In the genomic region with DNA sequence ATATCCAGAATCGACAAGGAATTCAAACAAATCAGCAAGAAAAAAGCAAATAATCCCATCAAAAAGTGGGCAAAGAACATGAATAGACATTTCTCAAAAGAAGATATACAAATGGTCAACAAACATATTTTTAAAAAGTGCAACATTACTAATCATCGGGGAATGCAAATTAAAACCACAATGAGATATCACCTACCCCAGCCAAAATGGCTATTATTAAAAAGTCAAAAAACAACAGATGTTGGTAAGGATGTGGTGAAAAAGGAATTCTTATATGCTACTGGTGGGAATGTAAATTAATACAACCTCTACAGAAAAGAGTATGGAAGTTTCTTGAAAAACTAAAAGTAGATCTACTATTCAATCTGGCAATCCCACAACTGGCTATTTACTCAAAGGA, we compare ENCODE assay signal across 6 cellular contexts. TPM values are rescaled to one million over a fixed set of nuclear protein-coding genes. Genes with fewer than 3 reads are reported as not detected.
DNase-seq lines count a peak whose midpoint lies in the region; TF ChIP-seq lines count a peak whose summit lies in the region.
"Not testable (repeated sequence)": the region's sequence is repeated elsewhere in the genome, so short reads cannot be mapped to it uniquely, and the experiment has no call there.

No MANE protein-coding gene starts in this region.

- not testable (repeated sequence) for H3K9me3 ChIP-seq in Loucy (ENCODE audit: insufficient read depth, low read depth, low read length); SK-N-MC (ENCODE audit: low read depth, low read length)

- peak overlapping the region; percentile 21 for H3K4me2 ChIP-seq in Loucy (ENCODE audit: low read depth, low read length, poor library complexity, severe bottlenecking)

- H4K20me1 ChIP-seq in Loucy (ENCODE audit: insufficient read depth, low read length, poor library complexity, severe bottlenecking): not testable (repeated sequence)

- H3K27ac Mint-ChIP-seq in MCF 10A (ENCODE audit: low read depth, unreplicated experiment): peak overlapping the region; percentile 25

- DNase-seq in EH (ENCODE audit: low read depth) (peak; percentile 34), HCEC 1CT (peak; percentile 17), fibroblast of villous mesenchyme (ENCODE audit: low read depth) (peak; percentile 66)
- not testable (repeated sequence) for DNase-seq in SK-N-MC (ENCODE audit: low read depth, low spot score); MCF 10A (ENCODE audit: unreplicated experiment)

- not testable (repeated sequence) for H3K36me3 ChIP-seq in Loucy (ENCODE audit: insufficient read depth, low read length); SK-N-MC (ENCODE audit: insufficient read depth, low read length)

- H3K4me1 ChIP-seq in Loucy (ENCODE audit: insufficient read depth, low read length, poor library complexity, severe bottlenecking): peaks cover 72% of the 10 kb centered on the region

- not testable (repeated sequence) for H3K36me3 Mint-ChIP-seq in MCF 10A (ENCODE audit: insufficient read depth, unreplicated experiment)

- not testable (repeated sequence) for H3K27me3 Mint-ChIP-seq in MCF 10A (ENCODE audit: insufficient read depth, unreplicated experiment)

- not testable (repeated sequence) for H3K27me3 ChIP-seq in Loucy (ENCODE audit: insufficient read depth, low read length, poor library complexity, severe bottlenecking)

- POLR2A ChIA-PET in MCF 10A (lab: Yijun Ruan, JAX): not testable (repeated sequence)

- TF ChIP-seq CTCF in Loucy (conservative IDR thresholded peaks at IDR 0.05; ENCODE audit: low read length); MCF 10A (IDR thresholded peaks at IDR 0.05; ENCODE audit: unreplicated experiment); fibroblast of villous mesenchyme (IDR thresholded peaks at IDR 0.05; ENCODE audit: insufficient read depth, low read depth, low read length): not testable (repeated sequence)

- intact Hi-C loops in MCF 10A (cut with micrococcal nuclease): loop anchor here (5.0 kb wide), 1 partner anchor 53 kb away; no protein-coding TSS in a partner anchor

- not testable (repeated sequence) for H3K4me1 Mint-ChIP-seq in MCF 10A (ENCODE audit: insufficient read depth, unreplicated experiment)

- not testable (repeated sequence) for BruUV-seq in MCF 10A (replicated peaks; lab: Mats Ljungman, UMichigan)

- H3K79me2 ChIP-seq in Loucy (ENCODE audit: insufficient read depth, low read length): not testable (repeated sequence)

- H3K4me3 ChIP-seq in Loucy (ENCODE audit: low read length, poor library complexity, severe bottlenecking); SK-N-MC; fibroblast of villous mesenchyme (ENCODE audit: low read depth, low read length): not testable (repeated sequence)

- H3F3A ChIP-seq in Loucy (ENCODE audit: low read depth): peaks cover 25% of the 10 kb centered on the region; the same call in 1 of the 2 replicates

- CTCF ChIA-PET in MCF 10A (lab: Yijun Ruan, JAX): interaction anchor here (0.6 to 0.8 kb wide), 4 partner anchors 17 to 237 kb away, joined by 3 to 7 read pairs (median 3); no protein-coding TSS in a partner anchor

- not testable (repeated sequence) for H3K9me3 Mint-ChIP-seq in MCF 10A (ENCODE audit: unreplicated experiment)

- not testable (repeated sequence) for H3K9me2 ChIP-seq in Loucy (replicated peaks; ENCODE audit: low read depth, low read length)

- not testable (repeated sequence) for H3K4me3 Mint-ChIP-seq in MCF 10A (ENCODE audit: unreplicated experiment)

- peak overlapping the region; percentile 32 for H3K9ac ChIP-seq in Loucy (ENCODE audit: low read depth, low read length, poor library complexity, severe bottlenecking)
- H3K9ac ChIP-seq in SK-N-MC (ENCODE audit: insufficient read length): not testable (repeated sequence)

- H3K27ac ChIP-seq in SK-N-MC: peak overlapping the region; percentile 99

- H2AFZ ChIP-seq in Loucy (ENCODE audit: low read length): not testable (repeated sequence)

RNA-seq across cellular contexts. Expression of gene CAT, which starts 13.9 kb away (rescaled TPM):
- 9.5 and 12.1 TPM in 2 replicates for total RNA-seq in MCF 10A (2022)
- total RNA-seq in fibroblast of villous mesenchyme: 49.9 and 71.7 TPM in 2 replicates
